ENCODE assay signal across 1 cellular context in the genomic region with DNA sequence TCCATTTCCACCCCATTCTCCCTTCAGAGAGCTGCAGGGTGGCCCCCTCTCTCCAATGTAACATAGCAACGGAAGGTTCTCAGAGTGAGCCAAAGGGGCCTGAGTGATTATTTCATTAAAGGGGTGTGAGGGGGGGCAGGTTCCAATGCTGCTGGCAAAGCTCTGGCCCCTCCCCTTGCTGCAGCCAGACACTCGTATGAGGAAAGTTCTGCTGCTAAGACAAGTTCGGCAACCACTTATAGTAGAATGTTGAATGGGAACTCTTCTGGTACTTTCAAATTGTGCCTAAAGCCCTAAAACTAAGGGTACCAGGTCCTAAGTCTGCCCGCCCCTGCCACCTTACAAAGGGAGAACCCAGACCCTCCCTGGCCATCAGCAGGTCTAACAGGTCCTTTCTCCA.
TF ChIP-seq lines count a peak whose summit lies in the region.

No MANE protein-coding gene starts in this region.

TF ChIP-seq in HepG2, 621 proteins besides CTCF, POLR2A, EP300 and RAD21 (continued from another document):
- TF ChIP-seq, protein P1, sequence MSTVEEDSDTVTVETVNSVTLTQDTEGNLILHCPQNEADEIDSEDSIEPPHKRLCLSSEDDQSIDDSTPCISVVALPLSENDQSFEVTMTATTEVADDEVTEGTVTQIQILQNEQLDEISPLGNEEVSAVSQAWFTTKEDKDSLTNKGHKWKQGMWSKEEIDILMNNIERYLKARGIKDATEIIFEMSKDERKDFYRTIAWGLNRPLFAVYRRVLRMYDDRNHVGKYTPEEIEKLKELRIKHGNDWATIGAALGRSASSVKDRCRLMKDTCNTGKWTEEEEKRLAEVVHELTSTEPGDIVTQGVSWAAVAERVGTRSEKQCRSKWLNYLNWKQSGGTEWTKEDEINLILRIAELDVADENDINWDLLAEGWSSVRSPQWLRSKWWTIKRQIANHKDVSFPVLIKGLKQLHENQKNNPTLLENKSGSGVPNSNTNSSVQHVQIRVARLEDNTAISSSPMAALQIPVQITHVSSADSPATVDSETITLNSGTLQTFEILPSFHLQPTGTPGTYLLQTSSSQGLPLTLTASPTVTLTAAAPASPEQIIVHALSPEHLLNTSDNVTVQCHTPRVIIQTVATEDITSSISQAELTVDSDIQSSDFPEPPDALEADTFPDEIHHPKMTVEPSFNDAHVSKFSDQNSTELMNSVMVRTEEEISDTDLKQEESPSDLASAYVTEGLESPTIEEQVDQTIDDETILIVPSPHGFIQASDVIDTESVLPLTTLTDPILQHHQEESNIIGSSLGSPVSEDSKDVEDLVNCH (CRISPR knock-in tag; IDR thresholded peaks at IDR 0.05) = no peak
- no peak for TF ChIP-seq NFE2 (CRISPR knock-in tag; IDR thresholded peaks at IDR 0.05)
